Comparison of ENCODE assay signal across 8 cellular contexts in the genomic region with DNA sequence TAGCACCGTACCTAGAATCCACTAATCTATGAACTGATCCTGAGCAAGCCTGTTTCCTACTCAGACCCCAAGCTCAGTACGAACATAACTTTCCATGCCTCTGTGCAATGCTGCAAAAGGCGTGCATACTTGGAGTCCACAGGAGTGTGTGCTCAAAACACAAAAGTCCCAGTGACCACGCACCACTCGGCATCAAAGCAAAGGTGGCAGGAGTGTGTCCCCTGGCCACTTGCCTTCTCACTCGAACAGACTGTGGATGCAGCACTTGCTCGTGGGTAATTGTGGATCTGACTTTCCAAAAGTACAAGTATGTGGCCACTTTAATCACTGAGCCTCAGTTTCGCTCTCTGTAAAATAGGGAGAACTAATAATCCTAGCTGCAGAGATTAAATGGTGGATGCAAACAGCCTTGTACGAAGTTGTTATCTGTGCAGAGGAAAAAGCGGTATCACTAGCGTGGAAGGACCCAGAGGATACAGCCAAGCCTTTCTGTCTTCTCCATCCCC. TPM values are rescaled to one million over a fixed set of nuclear protein-coding genes. Genes with fewer than 3 reads are reported as not detected.
A peak's percentile ranks its signal among the peaks of the same experiment; 100 is the strongest.
DNase-seq lines count a peak whose midpoint lies in the region; ATAC-seq and TF ChIP-seq lines count a peak whose summit lies in the region.

No MANE protein-coding gene starts in this region.

- peak overlapping the region; percentile 65 for H3K4me3 ChIP-seq in GM23338
- peak overlapping the region; percentile 54 to 56 for H3K4me3 ChIP-seq in gastroesophageal sphincter
- H3K4me3 ChIP-seq in skeletal muscle satellite cell (ENCODE audit: low read length): peak overlapping the region; percentile 91

- H3K27ac Mint-ChIP-seq in GM23338: peak overlapping the region; percentile 100
- H3K27ac Mint-ChIP-seq in WTC11: peak overlapping the region; percentile 100

- no peaks in the 10 kb centered on the region for H3K36me3 ChIP-seq in GM23338 (ENCODE audit: insufficient read depth)
- H3K36me3 ChIP-seq in gastroesophageal sphincter: peaks cover 0 to 3% of the 10 kb centered on the region in 2 donors
- no peaks in the 10 kb centered on the region for H3K36me3 ChIP-seq in skeletal muscle satellite cell (ENCODE audit: insufficient read depth, low read length)

- peak overlapping the region; percentile 96 for H3K4me3 Mint-ChIP-seq in GM23338
- peak overlapping the region; percentile 96 for H3K4me3 Mint-ChIP-seq in WTC11

- H3K4me1 ChIP-seq in GM23338 (ENCODE audit: insufficient read depth) (peaks cover 4% of the 10 kb centered on the region; the same call in 1 of the 2 replicates), gastroesophageal sphincter (peaks cover 0 to 18% (median 11%) of the 10 kb centered on the region in 3 donors), skeletal muscle satellite cell (ENCODE audit: control insufficient read depth, insufficient read depth, low read length) (peaks cover 16% of the 10 kb centered on the region)

- H3K9me3 Mint-ChIP-seq in GM23338 (peaks cover 7% of the 10 kb centered on the region), WTC11 (peaks cover 10% of the 10 kb centered on the region)

- no peaks in the 10 kb centered on the region for H3F3A ChIP-seq in GM23338 (replicated peaks; ENCODE audit: low read depth)

- TF ChIP-seq EP300 in gastroesophageal sphincter (IDR thresholded peaks at IDR 0.05): no peak

- CTCF ChIA-PET in WTC11 (lab: Charles Lee): interaction anchor here (1.0 to 3.9 kb wide), 7 partner anchors 22 to 224 kb away, joined by 3 to 31 read pairs (median 7); no protein-coding TSS in a partner anchor

- H3K27me3 Mint-ChIP-seq in GM23338 (ENCODE audit: insufficient read depth, low read depth, poor library complexity) (peaks cover 15% of the 10 kb centered on the region), WTC11 (ENCODE audit: low read depth) (no peaks in the 10 kb centered on the region; the same call in none of the 2 replicates)

- no peaks in the 10 kb centered on the region for H3K36me3 Mint-ChIP-seq in GM23338 (ENCODE audit: low read depth)
- H3K36me3 Mint-ChIP-seq in WTC11: no peaks in the 10 kb centered on the region

- peaks cover 19% of the 10 kb centered on the region for H3K4me1 Mint-ChIP-seq in GM23338
- peaks cover 23% of the 10 kb centered on the region for H3K4me1 Mint-ChIP-seq in WTC11

- 23 to 41% methylated on average over 6 to 9 of the region's 11 CpGs for WGBS in gastroesophageal sphincter (ENCODE audit: low coverage in 1 of 2), 2 donors

- H4K20me1 ChIP-seq in GM23338 (replicated peaks; ENCODE audit: insufficient read depth): no peaks in the 10 kb centered on the region

- H3K9me3 ChIP-seq in gastroesophageal sphincter (no peaks in the 10 kb centered on the region), skeletal muscle satellite cell (replicated peaks; ENCODE audit: low read length) (no peaks in the 10 kb centered on the region)

- peak overlapping the region; percentile 96 for H3K9ac ChIP-seq in skeletal muscle satellite cell (ENCODE audit: low read depth, low read length)

- no peak for ATAC-seq in GM23338
- no peak for ATAC-seq in WTC11
- ATAC-seq in gastroesophageal sphincter: no peak
- no peak for ATAC-seq in GM21526 (IDR thresholded peaks at IDR 0.05; ENCODE audit: low FRiP score, unreplicated experiment)

- no peak for TF ChIP-seq CTCF in GM23338 (conservative IDR thresholded peaks at IDR 0.05; ENCODE audit: low read depth in 2 of 2)
- TF ChIP-seq CTCF in WTC11 (IDR thresholded peaks at IDR 0.05): no peak
- TF ChIP-seq CTCF in gastroesophageal sphincter (IDR thresholded peaks at IDR 0.05): no peak

- DNase-seq in GM23338 (ENCODE audit: low spot score) (no peak), WTC11 (ENCODE audit: low spot score) (no peak), occipital lobe (lab: John Stamatoyannopoulos, UW) (no peak), RKO (ENCODE audit: low spot score) (no peak), SHP77 treated with DMSO at 0.1 percent for 48 hours (lab: John Stamatoyannopoulos, UW) (no peak)

- H2AFZ ChIP-seq in GM23338: peak overlapping the region; percentile 75

- no peak for TF ChIP-seq POLR2A in gastroesophageal sphincter (IDR thresholded peaks at IDR 0.05)

- H3K4me2 ChIP-seq in GM23338 (peak overlapping the region; percentile 96), skeletal muscle satellite cell (ENCODE audit: low read length) (peak overlapping the region; percentile 92)

- peaks cover 14% of the 10 kb centered on the region for H3K79me2 ChIP-seq in GM23338 (replicated peaks; ENCODE audit: insufficient read depth)

- H3K27ac ChIP-seq in GM23338 (ENCODE audit: low read depth): peak overlapping the region; percentile 40; the same call in 1 of the 2 replicates
- H3K27ac ChIP-seq in gastroesophageal sphincter: peak overlapping the region; percentile 87 to 98 (median 96)

- H3K27me3 ChIP-seq in GM23338 (ENCODE audit: insufficient read depth) (no peaks in the 10 kb centered on the region), gastroesophageal sphincter (no peaks in the 10 kb centered on the region), skeletal muscle satellite cell (ENCODE audit: control insufficient read depth, insufficient read depth, low read length) (peaks cover 5% of the 10 kb centered on the region)

- POLR2A ChIA-PET in WTC11 (lab: Charles Lee): interaction anchor here (0.8 to 1.3 kb wide), 3 partner anchors 24 to 189 kb away, joined by 3 read pairs; no protein-coding TSS in a partner anchor

- no peaks in the 10 kb centered on the region for H3K9me2 ChIP-seq in GM23338 (ENCODE audit: insufficient read depth)

TF ChIP-seq in GM23338, 12 proteins besides CTCF, POLR2A, EP300 and RAD21 (continues in another document):
- TF ChIP-seq EZH2phosphoT487 (IDR thresholded peaks at IDR 0.05; ENCODE audit: unreplicated experiment): no peak

TF ChIP-seq in WTC11, 78 proteins besides CTCF, POLR2A, EP300 and RAD21:
- TF ChIP-seq, protein P1, sequence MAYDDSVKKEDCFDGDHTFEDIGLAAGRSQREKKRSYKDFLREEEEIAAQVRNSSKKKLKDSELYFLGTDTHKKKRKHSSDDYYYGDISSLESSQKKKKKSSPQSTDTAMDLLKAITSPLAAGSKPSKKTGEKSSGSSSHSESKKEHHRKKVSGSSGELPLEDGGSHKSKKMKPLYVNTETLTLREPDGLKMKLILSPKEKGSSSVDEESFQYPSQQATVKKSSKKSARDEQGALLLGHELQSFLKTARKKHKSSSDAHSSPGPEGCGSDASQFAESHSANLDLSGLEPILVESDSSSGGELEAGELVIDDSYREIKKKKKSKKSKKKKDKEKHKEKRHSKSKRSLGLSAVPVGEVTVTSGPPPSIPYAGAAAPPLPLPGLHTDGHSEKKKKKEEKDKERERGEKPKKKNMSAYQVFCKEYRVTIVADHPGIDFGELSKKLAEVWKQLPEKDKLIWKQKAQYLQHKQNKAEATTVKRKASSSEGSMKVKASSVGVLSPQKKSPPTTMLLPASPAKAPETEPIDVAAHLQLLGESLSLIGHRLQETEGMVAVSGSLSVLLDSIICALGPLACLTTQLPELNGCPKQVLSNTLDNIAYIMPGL (CRISPR knock-in tag; IDR thresholded peaks at IDR 0.05): peak; percentile 18; the same call in 1 of the 2 replicates
- no peak for TF ChIP-seq OVOL2 (CRISPR knock-in tag; IDR thresholded peaks at IDR 0.05; ENCODE audit: borderline replicate concordance)

RNA-seq across cellular contexts. Expression of a gene that starts 0.3 kb away (rescaled TPM):
- 5.1 and 9.1 TPM in 2 replicates for total RNA-seq in GM23338 (2014; rRNA removed; shearing (Covaris generic))
- polyA plus RNA-seq in GM23338 (2016; fragmentation: Nextera tagmentation; extraction: Ambion mirVana): 3.8 and 5.7 TPM in 2 replicates
- 10.9 to 16.5 TPM (median 11.7 TPM) in 3 replicates for total RNA-seq in WTC11 (2021)
- 10 to 100 TPM in 1 of 4 donors, 1 to 10 TPM in 3; 1.9 to 12.0 (median 4.0) TPM for total RNA-seq in gastroesophageal sphincter
- 1.5 and 2.0 TPM in 2 replicates for total RNA-seq in skeletal muscle satellite cell (2012; rRNA removed)
- total RNA-seq in occipital lobe: 1.9 TPM
